Comparison of ENCODE assay signal across 8 cellular contexts in the genomic region with DNA sequence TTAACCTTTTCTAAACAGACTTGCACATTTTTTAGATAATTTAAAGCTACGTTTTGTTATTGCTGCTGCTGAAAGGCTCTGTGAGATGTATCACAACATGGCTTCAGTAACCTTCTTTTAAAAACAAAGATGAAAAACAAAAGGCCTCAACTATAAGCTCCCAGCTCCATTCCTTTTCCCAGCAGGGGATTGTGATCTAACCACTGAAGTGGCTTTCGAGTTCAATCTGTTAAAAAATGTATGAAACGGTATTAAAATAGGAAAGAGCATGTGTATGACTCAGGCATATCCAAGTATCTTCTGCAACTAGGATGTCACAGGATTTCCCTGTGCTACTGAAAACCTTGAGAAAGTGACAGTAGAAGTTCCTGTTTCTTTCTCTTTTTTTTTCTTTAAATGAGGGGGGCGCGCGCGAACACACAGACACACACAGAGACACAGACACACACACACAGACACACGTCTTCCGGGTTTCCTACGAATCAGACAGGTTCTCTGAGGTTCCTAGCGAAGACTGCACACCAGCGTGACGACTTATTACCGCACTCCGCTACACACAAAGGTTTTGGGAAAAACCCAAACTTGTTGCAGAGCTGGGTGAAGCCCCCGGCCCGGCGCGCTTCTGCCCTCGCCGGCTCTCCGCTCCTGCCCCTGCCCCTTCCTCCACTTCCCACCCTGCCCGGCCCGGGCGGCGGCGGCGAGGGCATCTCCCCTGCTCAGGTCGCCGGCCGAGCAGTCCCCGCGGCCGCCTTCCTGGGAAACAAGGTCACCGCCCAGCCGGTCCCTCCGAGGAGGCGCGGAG.
DNase-seq lines count a peak whose midpoint lies in the region; ATAC-seq and TF ChIP-seq lines count a peak whose summit lies in the region.

No MANE protein-coding gene starts in this region.

- DNase-seq in A673 (ENCODE audit: low spot score) (peak; percentile 83), activated T-helper 1 cell treated with Interleukin-2 at 50 U/mL for 16 hours (ENCODE audit: low read depth) (peak; percentile 57), fibroblast of mammary gland (ENCODE audit: low read depth) (peak; percentile 77), nephron progenitor cell (no peak)
- DNase-seq in stimulated activated naive CD8-positive, alpha-beta T cell treated with anti-CD3 and anti-CD28 coated beads, Interleukin-15, amount 100 ng/mL, for 72 hours: peak; percentile 69 to 84

- H3K9me3 ChIP-seq in A673 (ENCODE audit: low read depth, low read length, poor library complexity, severe bottlenecking): no peaks in the 10 kb centered on the region
- no peaks in the 10 kb centered on the region for H3K9me3 ChIP-seq in OCI-LY3 (ENCODE audit: insufficient read depth, low read length)

- peak overlapping the region; percentile 92 for H2AFZ ChIP-seq in OCI-LY3 (ENCODE audit: low read depth, low read length)

- H3K27ac ChIP-seq in A673 (ENCODE audit: low read depth, low read length, poor library complexity, severe bottlenecking): peak overlapping the region; percentile 83
- H3K27ac ChIP-seq in OCI-LY3 (ENCODE audit: low read length): peak overlapping the region; percentile 58

- peak overlapping the region; percentile 85 for H3K27ac Mint-ChIP-seq in nephron progenitor cell
- peak overlapping the region; percentile 91 to 97 for H3K27ac Mint-ChIP-seq in stimulated activated naive CD8-positive, alpha-beta T cell treated with anti-CD3 and anti-CD28 coated beads, Interleukin-15, amount 100 ng/mL, for 72 hours

- peaks cover 69% of the 10 kb centered on the region for H3K4me1 ChIP-seq in A673 (ENCODE audit: insufficient read depth, low read length, poor library complexity, severe bottlenecking)
- H3K4me1 ChIP-seq in OCI-LY3 (ENCODE audit: low read length): peaks cover 19% of the 10 kb centered on the region

- peaks cover 83% of the 10 kb centered on the region for H3K4me1 Mint-ChIP-seq in nephron progenitor cell
- peaks cover 79% of the 10 kb centered on the region for H3K4me1 Mint-ChIP-seq in stimulated activated naive CD8-positive, alpha-beta T cell treated with anti-CD3 and anti-CD28 coated beads, Interleukin-15, amount 100 ng/mL, for 72 hours

- peak overlapping the region; percentile 93 for H3K4me3 Mint-ChIP-seq in nephron progenitor cell
- H3K4me3 Mint-ChIP-seq in stimulated activated naive CD8-positive, alpha-beta T cell treated with anti-CD3 and anti-CD28 coated beads, Interleukin-15, amount 100 ng/mL, for 72 hours: peak overlapping the region; percentile 86 to 90

- H3K27me3 Mint-ChIP-seq in nephron progenitor cell (ENCODE audit: low read depth, poor library complexity): no peaks in the 10 kb centered on the region
- no peaks in the 10 kb centered on the region for H3K27me3 Mint-ChIP-seq in stimulated activated naive CD8-positive, alpha-beta T cell treated with anti-CD3 and anti-CD28 coated beads, Interleukin-15, amount 100 ng/mL, for 72 hours

- CTCF ChIA-PET in A673 (lab: Charles Lee): interaction anchor here (0.6 kb wide), 1 partner anchor 87 kb away, joined by 3 read pairs; a partner anchor contains a TSS

- TF ChIP-seq CTCF in A673 (conservative IDR thresholded peaks at IDR 0.05; ENCODE audit: low read depth, low read length) (no peak), OCI-LY3 (IDR thresholded peaks at IDR 0.05; ENCODE audit: low read depth, low read length) (no peak), fibroblast of mammary gland (conservative IDR thresholded peaks at IDR 0.05; ENCODE audit: control insufficient read depth, insufficient read depth, low read depth, low read length) (no peak), nephron progenitor cell (IDR thresholded peaks at IDR 0.05) (no peak)

- intact Hi-C loops in A673 (cut with micrococcal nuclease; ENCODE audit: unreplicated experiment): loop anchor here (5.0 kb wide), 1 partner anchor 86 kb away; a partner anchor contains a TSS

- POLR2A ChIA-PET in A673 (lab: Charles Lee; ENCODE audit: low non-redundant PET): no interaction called here

- H3K36me3 ChIP-seq in A673 (ENCODE audit: insufficient read depth, low read length, poor library complexity, severe bottlenecking): no peaks in the 10 kb centered on the region
- H3K36me3 ChIP-seq in OCI-LY3 (replicated peaks; ENCODE audit: low read depth, low read length): no peaks in the 10 kb centered on the region

- H3K79me2 ChIP-seq in OCI-LY3 (ENCODE audit: low read length): no peaks in the 10 kb centered on the region

- BruUV-seq in A673 (replicated peaks; lab: Mats Ljungman, UMichigan): TSS peak; percentile 35

- no peaks in the 10 kb centered on the region for H3K9me3 Mint-ChIP-seq in nephron progenitor cell
- no peaks in the 10 kb centered on the region for H3K9me3 Mint-ChIP-seq in stimulated activated naive CD8-positive, alpha-beta T cell treated with anti-CD3 and anti-CD28 coated beads, Interleukin-15, amount 100 ng/mL, for 72 hours

- no peaks in the 10 kb centered on the region for H4K20me1 ChIP-seq in OCI-LY3 (ENCODE audit: insufficient read depth, low read length)

- H3K27me3 ChIP-seq in A673 (replicated peaks; ENCODE audit: insufficient read depth, low read depth, low read length, poor library complexity) (no peaks in the 10 kb centered on the region), OCI-LY3 (ENCODE audit: low read depth, low read length) (peaks cover 20% of the 10 kb centered on the region)

- H3K4me2 ChIP-seq in OCI-LY3 (ENCODE audit: low read length): peak overlapping the region; percentile 84

- peak overlapping the region; percentile 93 for H3K9ac ChIP-seq in OCI-LY3 (ENCODE audit: low read length)

- ATAC-seq in GM18907 (IDR thresholded peaks at IDR 0.05; ENCODE audit: unreplicated experiment) (peak; percentile 66), HG03196 (IDR thresholded peaks at IDR 0.05; ENCODE audit: unreplicated experiment) (peak; percentile 45)
- peak; percentile 84 for ATAC-seq in stimulated activated naive CD8-positive, alpha-beta T cell treated with anti-CD3 and anti-CD28 coated beads, Interleukin-15, amount 100 ng/mL, for 72 hours

- H3K4me3 ChIP-seq in A673 (ENCODE audit: low read depth, low read length, poor library complexity, severe bottlenecking): peak overlapping the region; percentile 85
- peak overlapping the region; percentile 98 for H3K4me3 ChIP-seq in OCI-LY3 (ENCODE audit: low read length)
- peak overlapping the region; percentile 81 for H3K4me3 ChIP-seq in fibroblast of mammary gland (ENCODE audit: control insufficient read depth, low read depth, low read length)

- no peaks in the 10 kb centered on the region for H3K36me3 Mint-ChIP-seq in nephron progenitor cell (ENCODE audit: low read depth)
